Comparison of ENCODE assay signal across 11 cellular contexts in genomic region chr6:166553563-166554271, GRCh38. TPM values are rescaled to one million over a fixed set of nuclear protein-coding genes. Genes with fewer than 3 reads are reported as not detected.
DNase-seq lines count a peak whose midpoint lies in the region; ATAC-seq and TF ChIP-seq lines count a peak whose summit lies in the region.
"Had no signal": no experiment of that assay in that cellular context is flagged by ENCODE, and none has a peak within 500 bp of the region (broad histone marks: within the 10 kb centered on the region; RNA-seq: fewer than 3 reads in every experiment).

No MANE protein-coding gene starts in this region.

- peaks cover 5% of the 10 kb centered on the region for H3K4me1 ChIP-seq in A673 (ENCODE audit: insufficient read depth, low read length, poor library complexity, severe bottlenecking)

- ATAC-seq in left ventricle myocardium superior (peak; percentile 11), sciatic nerve (peak; percentile 90), HG02759 (IDR thresholded peaks at IDR 0.05; ENCODE audit: unreplicated experiment) (no peak), GM21619 (IDR thresholded peaks at IDR 0.05; ENCODE audit: unreplicated experiment) (no peak)

- peaks cover 44% of the 10 kb centered on the region for H3K4me1 Mint-ChIP-seq in MCF 10A (ENCODE audit: insufficient read depth, unreplicated experiment)

- H3K27ac ChIP-seq in A673 (ENCODE audit: low read depth, low read length, poor library complexity, severe bottlenecking), result no peak overlapping the region

- no peak overlapping the region for H3K4me3 ChIP-seq in A673 (ENCODE audit: low read depth, low read length, poor library complexity, severe bottlenecking)

- POLR2A ChIA-PET in MCF 10A (lab: Yijun Ruan, JAX) (interaction anchor here (0.6 to 8.4 kb wide), 7 partner anchors 10 to 73 kb away, joined by 3 to 86 read pairs (median 5); partner anchors contain the start of gene RPS6KA2), A673 (lab: Charles Lee; ENCODE audit: low non-redundant PET) (interaction anchor here (0.6 kb wide), 1 partner anchor 71 kb away, joined by 4 read pairs; no protein-coding TSS in a partner anchor)

- no peaks in the 10 kb centered on the region for H3K9me3 Mint-ChIP-seq in MCF 10A (ENCODE audit: unreplicated experiment)

- BruUV-seq in MCF 10A (replicated peaks; lab: Mats Ljungman, UMichigan), result no TSS peak
- BruUV-seq in A673 (replicated peaks; lab: Mats Ljungman, UMichigan), result no TSS peak

- no peaks in the 10 kb centered on the region for H3K9me3 ChIP-seq in A673 (ENCODE audit: low read depth, low read length, poor library complexity, severe bottlenecking)

- no peaks in the 10 kb centered on the region for H3K27me3 Mint-ChIP-seq in MCF 10A (ENCODE audit: insufficient read depth, unreplicated experiment)

- peaks cover 27% of the 10 kb centered on the region for H3K36me3 Mint-ChIP-seq in MCF 10A (ENCODE audit: insufficient read depth, unreplicated experiment)

- peak; percentile 73 for DNase-seq in GM04503 (ENCODE audit: low read depth)
- DNase-seq in MCF 10A (ENCODE audit: unreplicated experiment), result peak; percentile 76
- peak; percentile 60 for DNase-seq in left ventricle myocardium superior
- no peak for DNase-seq in sciatic nerve (ENCODE audit: low spot score)
- DNase-seq in A673 (ENCODE audit: low spot score), result no peak
- DNase-seq in iPS-NIHi11 (ENCODE audit: low spot score), result no peak
- DNase-seq: activated CD8-positive, alpha-beta memory T cell treated with anti-CD3 and anti-CD28 coated beads, Interleukin-2, amount 50 U/mL, for 48 hours; effector CD8-positive, alpha-beta T cell; stimulated activated CD8-positive, alpha-beta memory T cell treated with anti-CD3 and anti-CD28 coated beads, Interleukin-4, amount 100 ng/mL, for 48 hours had no signal

- H3K36me3 ChIP-seq in A673 (ENCODE audit: insufficient read depth, low read length, poor library complexity, severe bottlenecking), result no peaks in the 10 kb centered on the region

- intact Hi-C loops in MCF 10A (cut with micrococcal nuclease) (no loop called here), left ventricle myocardium superior (cut with micrococcal nuclease) (loop anchor here (10.0 kb wide), 1 partner anchor 71 kb away; the partner anchor contains the start of gene RPS6KA2), sciatic nerve (cut with DNase I) (no loop called here), A673 (cut with micrococcal nuclease; ENCODE audit: unreplicated experiment) (no loop called here)

- no peaks in the 10 kb centered on the region for H3K27me3 ChIP-seq in A673 (replicated peaks; ENCODE audit: insufficient read depth, low read depth, low read length, poor library complexity)

- no peak overlapping the region for H3K27ac Mint-ChIP-seq in MCF 10A (ENCODE audit: low read depth, unreplicated experiment)

- TF ChIP-seq CTCF in MCF 10A (IDR thresholded peaks at IDR 0.05; ENCODE audit: unreplicated experiment), result no peak
- no peak for TF ChIP-seq CTCF in A673 (conservative IDR thresholded peaks at IDR 0.05; ENCODE audit: low read depth, low read length)

- H3K4me3 Mint-ChIP-seq in MCF 10A (ENCODE audit: unreplicated experiment), result no peak overlapping the region

- CTCF ChIA-PET in MCF 10A (lab: Yijun Ruan, JAX) (interaction anchor here (0.6 to 1.6 kb wide), 5 partner anchors 14 to 240 kb away, joined by 3 to 4 read pairs (median 3); no protein-coding TSS in a partner anchor), A673 (lab: Charles Lee) (no interaction called here)

RNA-seq across cellular contexts. Expression of gene RAMACL, which starts 32.8 kb away (rescaled TPM):
- total RNA-seq in MCF 10A (2022) (5.3 and 5.8 TPM in 2 replicates), left ventricle myocardium superior (0.67 TPM), sciatic nerve (4.3 TPM), A673 (2021) (0.77 and 2.2 TPM in 2 replicates)

Comparison
In these comparisons a context has a peak if more than half of its experiments do, and no peak if none do; other contexts are left out.
1. DNase-seq: peak in GM04503 (single experiment), MCF 10A (single experiment) and left ventricle myocardium superior (single experiment); none in sciatic nerve (single experiment), A673 (single experiment) and iPS-NIHi11 (single experiment).
2. ATAC-seq: peak in left ventricle myocardium superior (single experiment) and sciatic nerve (single experiment); none in HG02759 (single experiment) and GM21619 (single experiment).